ENCODE assay signal across 20 cellular contexts in genomic region chr6:121584591-121585369, GRCh38.
DNase-seq lines count a peak whose midpoint lies in the region; ATAC-seq and TF ChIP-seq lines count a peak whose summit lies in the region.
"Had no signal": no experiment of that assay in that cellular context is flagged by ENCODE, and none has a peak within 500 bp of the region (broad histone marks: within the 10 kb centered on the region; RNA-seq: fewer than 3 reads in every experiment).

No MANE protein-coding gene starts in this region.

- POLR2A ChIA-PET in Caco-2 (lab: Charles Lee): no interaction called here

- CTCF ChIA-PET in Caco-2 (lab: Charles Lee): no interaction called here

- intact Hi-C loops in left cardiac atrium (cut with DNase I): loop anchor here in 1 of 2 donors (10.0 kb wide), 1 partner anchor 150 kb away; the partner anchor contains the start of gene GJA1
- intact Hi-C loops in adrenal gland (cut with DNase I): no loop called here
- intact Hi-C loops in Caco-2 (cut with micrococcal nuclease; ENCODE audit: unreplicated experiment): no loop called here

- no peak overlapping the region for H3K27ac Mint-ChIP-seq in Caco-2 (ENCODE audit: unreplicated experiment)
- H3K27ac Mint-ChIP-seq: activated naive CD8-positive, alpha-beta T cell; CD8-positive, alpha-beta T cell; GM23338 had no signal

- H3K9me3 Mint-ChIP-seq in Caco-2 (ENCODE audit: unreplicated experiment): no peaks in the 10 kb centered on the region
- H3K9me3 Mint-ChIP-seq: CD8-positive, alpha-beta T cell; GM23338 had no signal

- H3K79me2 ChIP-seq in MM.1S (ENCODE audit: low read length) (no peaks in the 10 kb centered on the region), smooth muscle cell (ENCODE audit: low read depth) (no peaks in the 10 kb centered on the region)

- peak; percentile 48 for DNase-seq in MM.1S
- DNase-seq in astrocyte of the spinal cord (ENCODE audit: low read depth, low spot score): peak; percentile 70
- DNase-seq in left cardiac atrium: no peak
- no peak for DNase-seq in smooth muscle cell (lab: John Stamatoyannopoulos, UW; ENCODE audit: unreplicated experiment)
- no peak for DNase-seq in adrenal gland
- no peak for DNase-seq in Caco-2
- no peak for DNase-seq in RPMI8226
- DNase-seq: CD8-positive, alpha-beta T cell; GF-D8; glutamatergic neuron; NK-92 treated with Interleukin-12 subunit alpha and Interleukin-12 subunit beta, amount 100 ng/mL, for 24 hours; SJCRH30; stimulated activated CD4-positive, alpha-beta T cell treated with anti-CD3 and anti-CD28 coated beads, Interleukin-12 subunit alpha, Interleukin-12 subunit beta, amount 100 ng/mL, for 4 hours; WERI-Rb-1 had no signal

- H3K4me2 ChIP-seq in MM.1S (ENCODE audit: low read depth, low read length): no peak overlapping the region
- no peak overlapping the region for H3K4me2 ChIP-seq in smooth muscle cell
- H3K4me2 ChIP-seq: GM23338 had no signal

- H3K36me3 Mint-ChIP-seq in Caco-2 (ENCODE audit: insufficient read depth, unreplicated experiment): no peaks in the 10 kb centered on the region
- H3K36me3 Mint-ChIP-seq: activated naive CD8-positive, alpha-beta T cell; CD8-positive, alpha-beta T cell had no signal

- no TSS peak for BruUV-seq in Caco-2 (replicated peaks; lab: Mats Ljungman, UMichigan)

- no peaks in the 10 kb centered on the region for H3K9me2 ChIP-seq in MM.1S (replicated peaks; ENCODE audit: insufficient read depth, low read length)

- H3K4me3 ChIP-seq in MM.1S (ENCODE audit: low read length): no peak overlapping the region
- no peak overlapping the region for H3K4me3 ChIP-seq in astrocyte of the spinal cord (ENCODE audit: low read depth, low read length)
- no peak overlapping the region for H3K4me3 ChIP-seq in smooth muscle cell
- H3K4me3 ChIP-seq in adrenal gland: no peak overlapping the region
- no peak overlapping the region for H3K4me3 ChIP-seq in Caco-2 (ENCODE audit: low read depth, low read length)
- H3K4me3 ChIP-seq: GM23338, SJCRH30, suprapubic skin had no signal

- no peaks in the 10 kb centered on the region for H3K27me3 ChIP-seq in MM.1S (replicated peaks; ENCODE audit: insufficient read depth, low read length)
- no peaks in the 10 kb centered on the region for H3K27me3 ChIP-seq in smooth muscle cell (ENCODE audit: low read depth)
- H3K27me3 ChIP-seq in adrenal gland: no peaks in the 10 kb centered on the region
- H3K27me3 ChIP-seq in Caco-2 (replicated peaks; ENCODE audit: control insufficient read depth, insufficient read depth, low read length): no peaks in the 10 kb centered on the region
- H3K27me3 ChIP-seq: SJCRH30, suprapubic skin had no signal

- H2AFZ ChIP-seq in MM.1S (ENCODE audit: low read length) (0 out of 2 replicates have a peak overlapping the region, but pooled peaks have one; percentile 3), smooth muscle cell (ENCODE audit: low read depth) (peak overlapping the region; percentile 28)

- no peak for TF ChIP-seq CTCF in MM.1S (IDR thresholded peaks at IDR 0.05; ENCODE audit: low read length)
- TF ChIP-seq CTCF in astrocyte of the spinal cord (IDR thresholded peaks at IDR 0.05; ENCODE audit: low read depth, low read length): no peak
- TF ChIP-seq CTCF in smooth muscle cell (IDR thresholded peaks at IDR 0.05; ENCODE audit: borderline replicate concordance, insufficient read depth, poor library complexity, severe bottlenecking): no peak
- no peak for TF ChIP-seq CTCF in adrenal gland (IDR thresholded peaks at IDR 0.05)
- no peak for TF ChIP-seq CTCF in Caco-2 (IDR thresholded peaks at IDR 0.05; ENCODE audit: insufficient read depth in 1 of 2, low read depth in 1 of 2, low read length in 1 of 2, severe bottlenecking in 1 of 2, unreplicated experiment in 1 of 2)

- in situ Hi-C loops in astrocyte of the spinal cord (cut with HindIII; ENCODE audit: low sequenced_read_pairs): no loop called here

- no peaks in the 10 kb centered on the region for H3K27me3 Mint-ChIP-seq in Caco-2 (ENCODE audit: insufficient read depth, unreplicated experiment)
- H3K27me3 Mint-ChIP-seq: activated naive CD8-positive, alpha-beta T cell had no signal

- H3K9me3 ChIP-seq in MM.1S (replicated peaks; ENCODE audit: insufficient read depth, low read length) (no peaks in the 10 kb centered on the region), smooth muscle cell (replicated peaks; ENCODE audit: low read depth) (no peaks in the 10 kb centered on the region), adrenal gland (replicated peaks in 1 of 3) (no peaks in the 10 kb centered on the region), Caco-2 (no peaks in the 10 kb centered on the region)
- H3K9me3 ChIP-seq: SJCRH30, suprapubic skin had no signal

- H3K27ac ChIP-seq in MM.1S (ENCODE audit: low read length) (no peak overlapping the region), smooth muscle cell (ENCODE audit: low read depth) (no peak overlapping the region), adrenal gland (no peak overlapping the region)
- H3K27ac ChIP-seq: HL-60, SJCRH30, suprapubic skin, WERI-Rb-1 had no signal

- WGBS in smooth muscle cell (ENCODE audit: low lambda C conversion rate): 90% methylated on average over 4 of the region's 4 CpGs
- 38 to 65% (median 53%) methylated on average over 4 of the region's 4 CpGs for WGBS in adrenal gland, 4 donors

- H3K4me1 ChIP-seq in MM.1S (ENCODE audit: low read length) (peaks cover 5% of the 10 kb centered on the region; the same call in 1 of the 2 replicates), smooth muscle cell (ENCODE audit: low read depth) (no peaks in the 10 kb centered on the region), adrenal gland (replicated peaks in 1 of 2) (peaks cover 0 to 8% of the 10 kb centered on the region in 2 donors), Caco-2 (no peaks in the 10 kb centered on the region)
- H3K4me1 ChIP-seq: SJCRH30, suprapubic skin had no signal

- peak; percentile 72 to 86 for ATAC-seq in left cardiac atrium
- no peak for ATAC-seq in HG03175 (IDR thresholded peaks at IDR 0.05; ENCODE audit: unreplicated experiment)
- ATAC-seq: CD8-positive, alpha-beta T cell; GM23338; left lobe of liver had no signal

- H3K4me1 Mint-ChIP-seq in Caco-2 (ENCODE audit: low read depth, unreplicated experiment): peaks cover 13% of the 10 kb centered on the region
- H3K4me1 Mint-ChIP-seq: GM23338 had no signal

- H3F3A ChIP-seq in MM.1S (ENCODE audit: insufficient read depth, low read length) (no peaks in the 10 kb centered on the region), smooth muscle cell (ENCODE audit: low read depth) (no peaks in the 10 kb centered on the region)

- H3K36me3 ChIP-seq in MM.1S (replicated peaks; ENCODE audit: insufficient read depth, low read length) (no peaks in the 10 kb centered on the region), smooth muscle cell (ENCODE audit: low read depth) (no peaks in the 10 kb centered on the region), adrenal gland (replicated peaks in 1 of 2) (no peaks in the 10 kb centered on the region), Caco-2 (ENCODE audit: control insufficient read depth, insufficient read depth, low read length) (no peaks in the 10 kb centered on the region)
- H3K36me3 ChIP-seq: SJCRH30, suprapubic skin, WERI-Rb-1 had no signal

- H3K9ac ChIP-seq in MM.1S (ENCODE audit: low read length) (no peak overlapping the region), smooth muscle cell (ENCODE audit: low read depth) (no peak overlapping the region)

- H3K4me3 Mint-ChIP-seq in Caco-2 (ENCODE audit: unreplicated experiment): no peak overlapping the region
- H3K4me3 Mint-ChIP-seq: activated naive CD8-positive, alpha-beta T cell; CD8-positive, alpha-beta T cell; GM23338 had no signal

- no peak for TF ChIP-seq POLR2A in adrenal gland (IDR thresholded peaks at IDR 0.05)

- H4K20me1 ChIP-seq in MM.1S (ENCODE audit: insufficient read depth, low read length) (no peaks in the 10 kb centered on the region), smooth muscle cell (ENCODE audit: low read depth) (no peaks in the 10 kb centered on the region)

Comparison
In these comparisons a context has a peak if more than half of its experiments do, and no peak if none do; other contexts are left out.
1. DNase-seq: peak in MM.1S (single experiment) and astrocyte of the spinal cord (single experiment); none in left cardiac atrium (single experiment), smooth muscle cell (single experiment), adrenal gland (0 of 7), Caco-2 (0 of 2) and RPMI8226 (single experiment).